9 cellular contexts compared by ENCODE assay signal in genomic region chr12:2582631-2583616, GRCh38.
A peak's percentile ranks its signal among the peaks of the same experiment; 100 is the strongest.
DNase-seq lines count a peak whose midpoint lies in the region; ATAC-seq and TF ChIP-seq lines count a peak whose summit lies in the region.
"Had no signal": no experiment of that assay in that cellular context is flagged by ENCODE, and none has a peak within 500 bp of the region (broad histone marks: within the 10 kb centered on the region; RNA-seq: fewer than 3 reads in every experiment).

No MANE protein-coding gene starts in this region.

- no peak overlapping the region for H2AFZ ChIP-seq in smooth muscle cell (ENCODE audit: low read depth)

- 10 to 30% methylated on average over 18 to 48 of the region's 48 CpGs for WGBS in body of pancreas, 2 donors
- WGBS in smooth muscle cell (ENCODE audit: low lambda C conversion rate), result 25% methylated on average over 42 of the region's 48 CpGs

- no peaks in the 10 kb centered on the region for H3F3A ChIP-seq in smooth muscle cell (ENCODE audit: low read depth)

- H3K4me1 ChIP-seq in body of pancreas (no peaks in the 10 kb centered on the region), iPS-15b (ENCODE audit: control insufficient read depth, insufficient read depth, low read length) (no peaks in the 10 kb centered on the region), smooth muscle cell (ENCODE audit: low read depth) (no peaks in the 10 kb centered on the region)

- no peaks in the 10 kb centered on the region for H3K9me3 Mint-ChIP-seq in T-cell
- H3K9me3 Mint-ChIP-seq: activated B cell treated with CpG ODN at 0.5 μM for 24 hours had no signal

- DNase-seq in DMS53 treated with DMSO at 0.1 percent for 48 hours (lab: John Stamatoyannopoulos, UW; ENCODE audit: unreplicated experiment) (peak; percentile 17), KG1 (lab: John Stamatoyannopoulos, UW) (peak; percentile 35), T-cell (peak in 24 of 34 experiments; percentile 3 to 41 (median 12)), body of pancreas (peak; percentile 47 to 73 (median 53)), smooth muscle cell (lab: John Stamatoyannopoulos, UW; ENCODE audit: unreplicated experiment) (peak; percentile 28)
- DNase-seq: activated B cell treated with CpG ODN at 0.5 μM for 24 hours had no signal

- peaks cover 0 to 6% (median 3%) of the 10 kb centered on the region in 3 donors for H3K4me1 Mint-ChIP-seq in T-cell
- H3K4me1 Mint-ChIP-seq: activated B cell treated with CpG ODN at 0.5 μM for 24 hours had no signal

- H3K27ac ChIP-seq in body of pancreas (no peak overlapping the region), smooth muscle cell (ENCODE audit: low read depth) (no peak overlapping the region)

- H3K9me3 ChIP-seq in body of pancreas, result no peaks in the 10 kb centered on the region
- H3K9me3 ChIP-seq in iPS-15b (ENCODE audit: control insufficient read depth, insufficient read depth, low read length), result no peaks in the 10 kb centered on the region
- no peaks in the 10 kb centered on the region for H3K9me3 ChIP-seq in smooth muscle cell (replicated peaks; ENCODE audit: low read depth)

- H3K79me2 ChIP-seq in smooth muscle cell (ENCODE audit: low read depth), result no peaks in the 10 kb centered on the region

- intact Hi-C loops in body of pancreas (cut with DNase I), result no loop called here

- no peak overlapping the region for H3K4me3 Mint-ChIP-seq in T-cell
- H3K4me3 Mint-ChIP-seq: activated B cell treated with CpG ODN at 0.5 μM for 24 hours had no signal

- no peak overlapping the region for H3K27ac Mint-ChIP-seq in T-cell
- H3K27ac Mint-ChIP-seq: activated B cell treated with CpG ODN at 0.5 μM for 24 hours had no signal

- peak overlapping the region; percentile 87 for H3K4me2 ChIP-seq in smooth muscle cell

- ATAC-seq in T-cell (replicated peaks in 1 of 4), result peak; percentile 49 to 61 (median 56)
- peak; percentile 86 for ATAC-seq in body of pancreas
- ATAC-seq in GM18873 (IDR thresholded peaks at IDR 0.05; ENCODE audit: low FRiP score, unreplicated experiment), result no peak
- ATAC-seq in GM18868 (IDR thresholded peaks at IDR 0.05; ENCODE audit: unreplicated experiment), result no peak

- no peaks in the 10 kb centered on the region for H3K36me3 Mint-ChIP-seq in T-cell

- no peak for TF ChIP-seq POLR2A in body of pancreas (IDR thresholded peaks at IDR 0.05)

- no peaks in the 10 kb centered on the region for H3K27me3 ChIP-seq in body of pancreas
- peaks cover 33% of the 10 kb centered on the region for H3K27me3 ChIP-seq in iPS-15b (ENCODE audit: control insufficient read depth, insufficient read depth, low read length)
- peaks cover 11% of the 10 kb centered on the region for H3K27me3 ChIP-seq in smooth muscle cell (ENCODE audit: low read depth)

- peaks cover 30 to 53% of the 10 kb centered on the region in 2 donors for H3K27me3 Mint-ChIP-seq in T-cell

- CTCF ChIA-PET in T-cell (lab: Charles Lee), result no interaction called here

- H3K36me3 ChIP-seq in body of pancreas (replicated peaks in 1 of 2; ENCODE audit: insufficient read depth in 1 of 2, low read depth in 2 of 2) (no peaks in the 10 kb centered on the region), iPS-15b (ENCODE audit: control insufficient read depth, insufficient read depth, low read length) (no peaks in the 10 kb centered on the region), smooth muscle cell (ENCODE audit: low read depth) (no peaks in the 10 kb centered on the region)

- POLR2A ChIA-PET in T-cell (lab: Charles Lee), result no interaction called here

- H4K20me1 ChIP-seq in smooth muscle cell (ENCODE audit: low read depth), result no peaks in the 10 kb centered on the region

- H3K4me3 ChIP-seq in body of pancreas, result no peak overlapping the region
- H3K4me3 ChIP-seq in iPS-15b (ENCODE audit: low read depth, low read length), result peak overlapping the region; percentile 26
- peak overlapping the region; percentile 38 for H3K4me3 ChIP-seq in smooth muscle cell

- TF ChIP-seq CTCF in body of pancreas (IDR thresholded peaks at IDR 0.05), result peak; percentile 47 to 86 (median 73)
- peak; percentile 95 for TF ChIP-seq CTCF in smooth muscle cell (IDR thresholded peaks at IDR 0.05; ENCODE audit: borderline replicate concordance, insufficient read depth, poor library complexity, severe bottlenecking)

- no peak overlapping the region for H3K9ac ChIP-seq in iPS-15b (ENCODE audit: low read depth, low read length)
- no peak overlapping the region for H3K9ac ChIP-seq in smooth muscle cell (ENCODE audit: low read depth)

Comparison
In these comparisons a context has a peak if more than half of its experiments do, and no peak if none do; other contexts are left out.
1. ATAC-seq: peak in T-cell (4 of 4) and body of pancreas (single experiment); none in GM18873 (single experiment) and GM18868 (single experiment).
2. H3K4me3 ChIP-seq: peak in iPS-15b (single experiment) and smooth muscle cell (single experiment); none in body of pancreas (0 of 2).
3. Peak in every context shown above with its lines, with median percentiles within 50 percentile points of each other: DNase-seq.